ENCODE assay signal across 24 cellular contexts in the genomic region with DNA sequence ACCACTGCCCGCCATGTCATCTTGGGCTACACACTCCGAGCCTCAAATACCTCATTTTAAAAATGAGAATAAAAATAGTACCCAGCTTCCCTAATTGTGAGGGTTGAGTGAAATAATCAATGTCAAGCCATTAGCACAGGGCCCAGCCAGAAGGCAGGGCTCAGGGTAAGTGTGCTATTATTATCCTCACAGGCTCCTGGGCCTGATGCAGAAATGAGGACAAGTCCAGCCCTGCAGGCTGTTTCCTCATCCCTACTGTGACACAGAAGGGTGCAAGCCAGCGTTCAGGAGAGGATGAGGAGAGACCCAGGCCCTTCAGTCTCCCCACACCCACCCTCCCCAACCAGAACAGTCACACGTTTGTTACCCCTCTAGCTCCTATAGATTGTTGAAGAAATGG. TPM values are rescaled to one million over a fixed set of nuclear protein-coding genes. Genes with fewer than 3 reads are reported as not detected.
"Had no signal": no experiment of that assay in that cellular context is flagged by ENCODE, and none has a peak within 500 bp of the region (broad histone marks: within the 10 kb centered on the region; RNA-seq: fewer than 3 reads in every experiment).

No MANE protein-coding gene starts in this region.

- H3K4me3 Mint-ChIP-seq: neural crest cell; stimulated activated naive B cell treated with anti-CD40 and anti-IgM and Interleukin-4, amounts not matched to agents 10 μg/mL and 1 μg/mL and 100 μg/mL, for 72 hours; stimulated activated naive CD8-positive, alpha-beta T cell treated with anti-CD3 and anti-CD28 coated beads, Interleukin-15, Interleukin-2, amounts not matched to agents 100 ng/mL and 50 ng/mL, for 24 hours had no signal

- DNase-seq: central memory CD4-positive, alpha-beta T cell; dorsolateral prefrontal cortex; effector CD4-positive, alpha-beta T cell; foreskin melanocyte; glutamatergic neuron; kidney; left lung; lower lobe of right lung; naive thymus-derived CD8-positive, alpha-beta T cell; spleen; stimulated activated CD4-positive, alpha-beta T cell treated with anti-CD3 and anti-CD28 coated beads, Interleukin-4, amount 100 ng/mL, for 4 hours; stimulated activated naive B cell treated with anti-CD40 and anti-IgM and Interleukin-4, amounts not matched to agents 10 μg/mL and 1 μg/mL and 100 μg/mL, for 72 hours had no signal

- H3K27ac Mint-ChIP-seq: progenitor cell of endocrine pancreas; stimulated activated naive CD8-positive, alpha-beta T cell treated with anti-CD3 and anti-CD28 coated beads, Interleukin-15, Interleukin-2, amounts not matched to agents 100 ng/mL and 50 ng/mL, for 24 hours had no signal

- H3K9me3 Mint-ChIP-seq: naive thymus-derived CD8-positive, alpha-beta T cell; neural crest cell; stimulated activated naive B cell treated with anti-CD40 and anti-IgM and Interleukin-4, amounts not matched to agents 10 μg/mL and 1 μg/mL and 100 μg/mL, for 72 hours; stimulated activated naive CD8-positive, alpha-beta T cell treated with anti-CD3 and anti-CD28 coated beads, Interleukin-15, Interleukin-2, amounts not matched to agents 100 ng/mL and 50 ng/mL, for 24 hours had no signal

- H3K79me2 ChIP-seq: parathyroid adenoma had no signal

- H3K27me3 ChIP-seq: dorsolateral prefrontal cortex had no signal

- H3K9me3 ChIP-seq: esophagus muscularis mucosa, left lung, lower lobe of right lung, spleen, thoracic aorta, upper lobe of left lung had no signal

- H2AFZ ChIP-seq: parathyroid adenoma had no signal

- H3K27ac ChIP-seq: dorsolateral prefrontal cortex, epithelial cell of prostate, esophagus muscularis mucosa, left lung, lower lobe of right lung, parathyroid adenoma, skin epidermis, spleen, thoracic aorta, tibial nerve, upper lobe of left lung had no signal

- H3K4me3 ChIP-seq: dorsolateral prefrontal cortex, esophagus muscularis mucosa, left lung, lower lobe of right lung, skin epidermis, spleen, thoracic aorta, tibial nerve, upper lobe of left lung had no signal

- ATAC-seq: left lung; lower lobe of right lung; naive thymus-derived CD8-positive, alpha-beta T cell; stimulated activated naive B cell treated with anti-CD40 and anti-IgM and Interleukin-4, amounts not matched to agents 10 μg/mL and 1 μg/mL and 100 μg/mL, for 72 hours had no signal

RNA-seq across cellular contexts. Expression of gene DLK2, which starts 4.0 kb away (rescaled TPM):
- total RNA-seq: mesenteric fat pad, osteoblast, thoracic aorta had no signal

RNA-seq across cellular contexts. Expression of gene LRRC73, which starts 58.8 kb away (rescaled TPM):
- polyA plus RNA-seq: naive thymus-derived CD8-positive, alpha-beta T cell had no signal
